Comparison of ENCODE assay signal across 4 cellular contexts in the genomic region with DNA sequence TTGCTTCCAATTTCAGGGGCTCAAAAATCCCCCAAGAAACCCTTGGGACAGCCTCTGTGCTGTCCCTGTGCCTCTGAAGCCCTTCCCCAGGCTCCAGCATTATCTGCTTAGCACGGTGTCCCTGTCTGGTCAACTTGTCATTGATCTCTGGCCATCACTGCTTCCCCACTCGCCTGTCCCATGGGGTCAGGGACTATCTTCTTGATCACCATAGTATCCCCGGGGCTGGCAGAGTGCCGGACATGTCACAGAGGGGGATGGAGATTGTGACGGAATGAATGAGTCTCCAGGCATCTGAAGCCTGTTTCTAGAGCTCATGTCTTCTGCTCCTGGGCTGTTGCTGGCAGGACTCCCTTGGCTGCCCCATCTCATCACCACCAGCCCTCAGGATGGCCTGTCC.
TF ChIP-seq lines count a peak whose summit lies in the region.

No MANE protein-coding gene starts in this region.

TF ChIP-seq in SK-N-SH, 30 proteins besides CTCF, POLR2A, EP300 and RAD21:
- TF ChIP-seq SIN3A (IDR thresholded peaks at IDR 0.05; ENCODE audit: borderline replicate concordance, low read depth, low read length) (no peak), FOXJ3 (CRISPR knock-in tag; IDR thresholded peaks at IDR 0.05) (0 out of 2 replicates have a peak, but pooled peaks have one; percentile 8), RCOR1 (IDR thresholded peaks at IDR 0.05; ENCODE audit: low read length) (peak; percentile 82), GABPA (IDR thresholded peaks at IDR 0.05; ENCODE audit: low read depth) (no peak), GATA2 (CRISPR knock-in tag; IDR thresholded peaks at IDR 0.05) (peak; percentile 85), RFX5 (IDR thresholded peaks at IDR 0.05; ENCODE audit: low read length) (no peak), SMC3 (IDR thresholded peaks at IDR 0.05; ENCODE audit: low read depth, low read length) (no peak), FOSL2 (IDR thresholded peaks at IDR 0.05; ENCODE audit: borderline replicate concordance, low read depth) (no peak), JUND (IDR thresholded peaks at IDR 0.05) (no peak), TCF12 (IDR thresholded peaks at IDR 0.05) (no peak), CHD2 (IDR thresholded peaks at IDR 0.05; ENCODE audit: low read length, partially characterized antibody) (peak; percentile 67), TAF1 (IDR thresholded peaks at IDR 0.05; ENCODE audit: borderline replicate concordance, low read depth, low read length) (no peak), MEF2A (IDR thresholded peaks at IDR 0.05; ENCODE audit: borderline replicate concordance, low read depth) (no peak)
- TF ChIP-seq, protein P1, sequence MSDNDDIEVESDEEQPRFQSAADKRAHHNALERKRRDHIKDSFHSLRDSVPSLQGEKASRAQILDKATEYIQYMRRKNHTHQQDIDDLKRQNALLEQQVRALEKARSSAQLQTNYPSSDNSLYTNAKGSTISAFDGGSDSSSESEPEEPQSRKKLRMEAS (IDR thresholded peaks at IDR 0.05; ENCODE audit: low read depth) = no peak
- TF ChIP-seq, protein P2, sequence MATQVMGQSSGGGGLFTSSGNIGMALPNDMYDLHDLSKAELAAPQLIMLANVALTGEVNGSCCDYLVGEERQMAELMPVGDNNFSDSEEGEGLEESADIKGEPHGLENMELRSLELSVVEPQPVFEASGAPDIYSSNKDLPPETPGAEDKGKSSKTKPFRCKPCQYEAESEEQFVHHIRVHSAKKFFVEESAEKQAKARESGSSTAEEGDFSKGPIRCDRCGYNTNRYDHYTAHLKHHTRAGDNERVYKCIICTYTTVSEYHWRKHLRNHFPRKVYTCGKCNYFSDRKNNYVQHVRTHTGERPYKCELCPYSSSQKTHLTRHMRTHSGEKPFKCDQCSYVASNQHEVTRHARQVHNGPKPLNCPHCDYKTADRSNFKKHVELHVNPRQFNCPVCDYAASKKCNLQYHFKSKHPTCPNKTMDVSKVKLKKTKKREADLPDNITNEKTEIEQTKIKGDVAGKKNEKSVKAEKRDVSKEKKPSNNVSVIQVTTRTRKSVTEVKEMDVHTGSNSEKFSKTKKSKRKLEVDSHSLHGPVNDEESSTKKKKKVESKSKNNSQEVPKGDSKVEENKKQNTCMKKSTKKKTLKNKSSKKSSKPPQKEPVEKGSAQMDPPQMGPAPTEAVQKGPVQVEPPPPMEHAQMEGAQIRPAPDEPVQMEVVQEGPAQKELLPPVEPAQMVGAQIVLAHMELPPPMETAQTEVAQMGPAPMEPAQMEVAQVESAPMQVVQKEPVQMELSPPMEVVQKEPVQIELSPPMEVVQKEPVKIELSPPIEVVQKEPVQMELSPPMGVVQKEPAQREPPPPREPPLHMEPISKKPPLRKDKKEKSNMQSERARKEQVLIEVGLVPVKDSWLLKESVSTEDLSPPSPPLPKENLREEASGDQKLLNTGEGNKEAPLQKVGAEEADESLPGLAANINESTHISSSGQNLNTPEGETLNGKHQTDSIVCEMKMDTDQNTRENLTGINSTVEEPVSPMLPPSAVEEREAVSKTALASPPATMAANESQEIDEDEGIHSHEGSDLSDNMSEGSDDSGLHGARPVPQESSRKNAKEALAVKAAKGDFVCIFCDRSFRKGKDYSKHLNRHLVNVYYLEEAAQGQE (IDR thresholded peaks at IDR 0.05; ENCODE audit: low read depth, low read length) = no peak

TF ChIP-seq in SK-N-SH treated with all-trans-retinoic acid at 6 μM for 48 hours, 23 proteins besides CTCF, POLR2A, EP300 and RAD21:
- TF ChIP-seq BACH2 (CRISPR knock-in tag; IDR thresholded peaks at IDR 0.05; ENCODE audit: borderline replicate concordance) (no peak), CSDC2 (CRISPR knock-in tag; IDR thresholded peaks at IDR 0.05) (no peak), ZC3H10 (CRISPR knock-in tag; IDR thresholded peaks at IDR 0.05) (no peak), SNAI2 (CRISPR knock-in tag; IDR thresholded peaks at IDR 0.05) (no peak), ZNF565 (CRISPR knock-in tag; conservative IDR thresholded peaks at IDR 0.05; ENCODE audit: low read depth) (no peak), ARNTL (CRISPR knock-in tag; IDR thresholded peaks at IDR 0.05; ENCODE audit: borderline replicate concordance, low read depth) (no peak)
- TF ChIP-seq, protein P3, sequence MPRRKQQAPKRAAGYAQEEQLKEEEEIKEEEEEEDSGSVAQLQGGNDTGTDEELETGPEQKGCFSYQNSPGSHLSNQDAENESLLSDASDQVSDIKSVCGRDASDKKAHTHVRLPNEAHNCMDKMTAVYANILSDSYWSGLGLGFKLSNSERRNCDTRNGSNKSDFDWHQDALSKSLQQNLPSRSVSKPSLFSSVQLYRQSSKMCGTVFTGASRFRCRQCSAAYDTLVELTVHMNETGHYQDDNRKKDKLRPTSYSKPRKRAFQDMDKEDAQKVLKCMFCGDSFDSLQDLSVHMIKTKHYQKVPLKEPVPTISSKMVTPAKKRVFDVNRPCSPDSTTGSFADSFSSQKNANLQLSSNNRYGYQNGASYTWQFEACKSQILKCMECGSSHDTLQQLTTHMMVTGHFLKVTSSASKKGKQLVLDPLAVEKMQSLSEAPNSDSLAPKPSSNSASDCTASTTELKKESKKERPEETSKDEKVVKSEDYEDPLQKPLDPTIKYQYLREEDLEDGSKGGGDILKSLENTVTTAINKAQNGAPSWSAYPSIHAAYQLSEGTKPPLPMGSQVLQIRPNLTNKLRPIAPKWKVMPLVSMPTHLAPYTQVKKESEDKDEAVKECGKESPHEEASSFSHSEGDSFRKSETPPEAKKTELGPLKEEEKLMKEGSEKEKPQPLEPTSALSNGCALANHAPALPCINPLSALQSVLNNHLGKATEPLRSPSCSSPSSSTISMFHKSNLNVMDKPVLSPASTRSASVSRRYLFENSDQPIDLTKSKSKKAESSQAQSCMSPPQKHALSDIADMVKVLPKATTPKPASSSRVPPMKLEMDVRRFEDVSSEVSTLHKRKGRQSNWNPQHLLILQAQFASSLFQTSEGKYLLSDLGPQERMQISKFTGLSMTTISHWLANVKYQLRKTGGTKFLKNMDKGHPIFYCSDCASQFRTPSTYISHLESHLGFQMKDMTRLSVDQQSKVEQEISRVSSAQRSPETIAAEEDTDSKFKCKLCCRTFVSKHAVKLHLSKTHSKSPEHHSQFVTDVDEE (CRISPR knock-in tag; IDR thresholded peaks at IDR 0.05) = no peak

TF ChIP-seq in IMR-90, 13 proteins besides CTCF, POLR2A, EP300 and RAD21:
- TF ChIP-seq CEBPB (IDR thresholded peaks at IDR 0.05; ENCODE audit: low read depth, low read length) = no peak
- no peak for TF ChIP-seq RCOR1 (IDR thresholded peaks at IDR 0.05; ENCODE audit: insufficient replicate concordance, low read length)
- no peak for TF ChIP-seq SMC3 (IDR thresholded peaks at IDR 0.05; ENCODE audit: low read depth, low read length)
- TF ChIP-seq MXI1 (IDR thresholded peaks at IDR 0.05; ENCODE audit: borderline replicate concordance, low read depth, low read length) = no peak
- TF ChIP-seq, protein P4, sequence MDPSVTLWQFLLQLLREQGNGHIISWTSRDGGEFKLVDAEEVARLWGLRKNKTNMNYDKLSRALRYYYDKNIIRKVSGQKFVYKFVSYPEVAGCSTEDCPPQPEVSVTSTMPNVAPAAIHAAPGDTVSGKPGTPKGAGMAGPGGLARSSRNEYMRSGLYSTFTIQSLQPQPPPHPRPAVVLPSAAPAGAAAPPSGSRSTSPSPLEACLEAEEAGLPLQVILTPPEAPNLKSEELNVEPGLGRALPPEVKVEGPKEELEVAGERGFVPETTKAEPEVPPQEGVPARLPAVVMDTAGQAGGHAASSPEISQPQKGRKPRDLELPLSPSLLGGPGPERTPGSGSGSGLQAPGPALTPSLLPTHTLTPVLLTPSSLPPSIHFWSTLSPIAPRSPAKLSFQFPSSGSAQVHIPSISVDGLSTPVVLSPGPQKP (IDR thresholded peaks at IDR 0.05; ENCODE audit: borderline replicate concordance, low read depth, low read length) = no peak
- no peak for TF ChIP-seq NFE2L2 (IDR thresholded peaks at IDR 0.05; ENCODE audit: low read depth, low read length)
- TF ChIP-seq MAZ (IDR thresholded peaks at IDR 0.05; ENCODE audit: borderline replicate concordance, low read depth, low read length) = no peak
- no peak for TF ChIP-seq FOS (IDR thresholded peaks at IDR 0.05; ENCODE audit: low read depth, low read length)
- TF ChIP-seq USF2 (IDR thresholded peaks at IDR 0.05; ENCODE audit: low read depth, low read length) = no peak
- no peak for TF ChIP-seq CHD1 (IDR thresholded peaks at IDR 0.05; ENCODE audit: low read depth, low read length)
- no peak for TF ChIP-seq MAFK (IDR thresholded peaks at IDR 0.05; ENCODE audit: low read depth, low read length)
- no peak for TF ChIP-seq RFX5 (IDR thresholded peaks at IDR 0.05; ENCODE audit: low read depth, low read length)
- no peak for TF ChIP-seq BHLHE40 (IDR thresholded peaks at IDR 0.05; ENCODE audit: low read depth, low read length)

TF ChIP-seq in HepG2, 621 proteins besides CTCF, POLR2A, EP300 and RAD21:
- TF ChIP-seq ISX (CRISPR knock-in tag; conservative IDR thresholded peaks at IDR 0.05) (no peak), ONECUT2 (CRISPR knock-in tag; IDR thresholded peaks at IDR 0.05) (no peak), NFIB (CRISPR knock-in tag; IDR thresholded peaks at IDR 0.05; ENCODE audit: borderline replicate concordance) (no peak), ZNF75D (CRISPR knock-in tag; IDR thresholded peaks at IDR 0.05; ENCODE audit: borderline replicate concordance) (no peak)
TF ChIP-seq in HepG2: peak in this region for 0.
